ENCODE assay signal across 10 cellular contexts in genomic region chr11:61166331-61166730, GRCh38. TPM values are rescaled to one million over a fixed set of nuclear protein-coding genes. Genes with fewer than 3 reads are reported as not detected.
"Had no signal": no experiment of that assay in that cellular context is flagged by ENCODE, and none has a peak within 500 bp of the region (broad histone marks: within the 10 kb centered on the region; RNA-seq: fewer than 3 reads in every experiment).

No MANE protein-coding gene starts in this region.

RNA-seq across cellular contexts. Expression of gene PGA3, which starts 37.0 kb away (rescaled TPM):
- total RNA-seq: dermis microvascular lymphatic vessel endothelial cell, endodermal cell, esophagus mucosa, esophagus squamous epithelium, gastrocnemius medialis, glomerular endothelial cell, kidney epithelial cell, lung microvascular endothelial cell, mesothelial cell of epicardium had no signal
- polyA plus RNA-seq: keratinocyte had no signal

RNA-seq across cellular contexts. Expression of gene PGA4, which starts 55.8 kb away (rescaled TPM):
- total RNA-seq: dermis microvascular lymphatic vessel endothelial cell, esophagus mucosa, glomerular endothelial cell, kidney epithelial cell, lung microvascular endothelial cell, mesothelial cell of epicardium had no signal
- polyA plus RNA-seq: keratinocyte had no signal
